Comparison of ENCODE assay signal across 24 cellular contexts in genomic region chr7:83532229-83532628, GRCh38.
DNase-seq lines count a peak whose midpoint lies in the region; ATAC-seq, FAIRE-seq and TF ChIP-seq lines count a peak whose summit lies in the region.
"Had no signal": no experiment of that assay in that cellular context is flagged by ENCODE, and none has a peak within 500 bp of the region (broad histone marks: within the 10 kb centered on the region; RNA-seq: fewer than 3 reads in every experiment).

No MANE protein-coding gene starts in this region.

- H3K4me1 ChIP-seq in IMR-90 (ENCODE audit: control insufficient read depth, insufficient read depth, low read length) = no peaks in the 10 kb centered on the region
- H3K4me1 ChIP-seq in astrocyte (ENCODE audit: insufficient read depth, low read length) = no peaks in the 10 kb centered on the region
- H3K4me1 ChIP-seq: prostate gland had no signal

- TF ChIP-seq CTCF in IMR-90 (conservative IDR thresholded peaks at IDR 0.05; ENCODE audit: low read depth, low read length) (no peak), astrocyte (IDR thresholded peaks at IDR 0.05; ENCODE audit: insufficient read depth, low read depth, low read length) (no peak), D721Med (IDR thresholded peaks at IDR 0.05; ENCODE audit: insufficient read depth, missing control alignments) (no peak)

- H3K4me3 Mint-ChIP-seq in astrocyte (ENCODE audit: unreplicated experiment) = no peak overlapping the region
- H3K4me3 Mint-ChIP-seq: HFFc6 had no signal

- ATAC-seq in IMR-90 (ENCODE audit: low read depth) = peak; percentile 61
- ATAC-seq: activated CD4-positive, CD25-positive, alpha-beta regulatory T cell treated with anti-CD3 and anti-CD28 coated beads, Interleukin-2, amount 50 U/mL, for 24 hours; GM12878 had no signal

- in situ Hi-C loops in IMR-90 (cut with MboI; ENCODE audit: low sequenced_read_pairs) = no loop called here

- H4K20me1 ChIP-seq in IMR-90 (ENCODE audit: insufficient read depth, low read length) (no peaks in the 10 kb centered on the region), astrocyte (ENCODE audit: insufficient read depth, low read length) (no peaks in the 10 kb centered on the region)

- no peak overlapping the region for H2AFZ ChIP-seq in IMR-90 (replicated peaks; ENCODE audit: low read length, poor library complexity)
- H2AFZ ChIP-seq in astrocyte (ENCODE audit: low read depth, low read length) = no peak overlapping the region

- no peaks in the 10 kb centered on the region for H3K36me3 ChIP-seq in IMR-90 (ENCODE audit: control insufficient read depth, insufficient read depth, low read length)
- H3K36me3 ChIP-seq in astrocyte (ENCODE audit: insufficient read depth, low read length) = no peaks in the 10 kb centered on the region
- H3K36me3 ChIP-seq: neutrophil, prostate gland had no signal

- no peak overlapping the region for H3K18ac ChIP-seq in IMR-90 (ENCODE audit: low read depth, low read length)

- H2AK5ac ChIP-seq in IMR-90 (ENCODE audit: low read depth, low read length) = no peak overlapping the region

- BruUV-seq in IMR-90 (replicated peaks; lab: Mats Ljungman, UMichigan) = no TSS peak

- no peaks in the 10 kb centered on the region for H3K36me3 Mint-ChIP-seq in astrocyte (ENCODE audit: low read depth, unreplicated experiment)

- H3K9me3 Mint-ChIP-seq in astrocyte (ENCODE audit: unreplicated experiment) = no peaks in the 10 kb centered on the region
- H3K9me3 Mint-ChIP-seq: HFFc6 had no signal

- POLR2A ChIA-PET in IMR-90 (lab: Charles Lee; ENCODE audit: unreplicated experiment) = no interaction called here

- H2BK5ac ChIP-seq in IMR-90 (ENCODE audit: low read depth, low read length, poor library complexity, severe bottlenecking) = no peak overlapping the region

- H3K14ac ChIP-seq in IMR-90 (replicated peaks; ENCODE audit: low read depth, low read length) = no peak overlapping the region

- peaks cover 11% of the 10 kb centered on the region for H3K4me1 Mint-ChIP-seq in astrocyte (ENCODE audit: low read depth, unreplicated experiment)

- H2AK9ac ChIP-seq in IMR-90 (replicated peaks; ENCODE audit: low read depth, low read length, poor library complexity) = no peak overlapping the region

- H3K9ac ChIP-seq in IMR-90 (ENCODE audit: low read depth, low read length) (no peak overlapping the region), astrocyte (ENCODE audit: low read length) (no peak overlapping the region)

- H2BK20ac ChIP-seq in IMR-90 (ENCODE audit: low read depth, low read length) = no peak overlapping the region

- H3K79me2 ChIP-seq in astrocyte (ENCODE audit: insufficient read depth, low read length) = no peaks in the 10 kb centered on the region

- H4K5ac ChIP-seq in IMR-90 (ENCODE audit: low read depth, low read length) = no peak overlapping the region

- dilution Hi-C loops in IMR-90 (cut with HindIII; ENCODE audit: low sequenced_read_pairs, unreplicated experiment) = no loop called here

- H3K9me3 ChIP-seq in IMR-90 (ENCODE audit: control insufficient read depth, insufficient read depth, low read length) (no peaks in the 10 kb centered on the region), astrocyte (ENCODE audit: insufficient read depth, low read depth, low read length) (no peaks in the 10 kb centered on the region)
- H3K9me3 ChIP-seq: neutrophil, prostate gland had no signal

- no peak overlapping the region for H3K4ac ChIP-seq in IMR-90 (ENCODE audit: low read depth, low read length)

- no peak overlapping the region for H3K4me3 ChIP-seq in IMR-90 (ENCODE audit: insufficient read depth, low read depth, low read length)
- H3K4me3 ChIP-seq in astrocyte (ENCODE audit: insufficient read depth, low read depth, low read length) = no peak overlapping the region
- H3K4me3 ChIP-seq: GM12878, prostate gland had no signal

- H2BK120ac ChIP-seq in IMR-90 (ENCODE audit: low read depth, low read length) = no peak overlapping the region

- no peak overlapping the region for H3K4me2 ChIP-seq in IMR-90 (ENCODE audit: low read depth, low read length)
- no peak overlapping the region for H3K4me2 ChIP-seq in astrocyte (ENCODE audit: low read length)

- TF ChIP-seq POLR2A in IMR-90 (IDR thresholded peaks at IDR 0.05; ENCODE audit: low read depth, low read length) = no peak

- intact Hi-C loops in IMR-90 (cut with micrococcal nuclease) = no loop called here

- H3K27ac ChIP-seq in IMR-90 (ENCODE audit: insufficient read depth, low read length) (no peak overlapping the region), astrocyte (ENCODE audit: low read depth, low read length) (no peak overlapping the region)
- H3K27ac ChIP-seq: neutrophil, prostate gland had no signal

- FAIRE-seq in astrocyte (lab: Jason Lieb, UNC) (no peak), D721Med (lab: Jason Lieb, UNC) (no peak)
- FAIRE-seq: GM12878, kidney had no signal

- H3K79me1 ChIP-seq in IMR-90 (ENCODE audit: low read depth in 1 of 2, low read length in 2 of 2) = no peaks in the 10 kb centered on the region

- H3K27me3 Mint-ChIP-seq in astrocyte (ENCODE audit: low read depth, unreplicated experiment) = no peaks in the 10 kb centered on the region

- no peak overlapping the region for H4K8ac ChIP-seq in IMR-90 (ENCODE audit: low read depth in 2 of 2, low read length in 2 of 2)

- DNase-seq in DMS53 (lab: John Stamatoyannopoulos, UW) = peak; percentile 53
- peak; percentile 42 for DNase-seq in IMR-90
- peak; percentile 53 for DNase-seq in astrocyte (ENCODE audit: low read depth)
- peak; percentile 33 for DNase-seq in kidney glomerular epithelial cell (lab: John Stamatoyannopoulos, UW)
- no peak for DNase-seq in GF-D8 (lab: John Stamatoyannopoulos, UW)
- no peak for DNase-seq in NCI-H128 (lab: John Stamatoyannopoulos, UW; ENCODE audit: unreplicated experiment)
- DNase-seq in D721Med (ENCODE audit: insufficient read length, low spot score) = no peak
- no peak for DNase-seq in NCI-H2196 (lab: John Stamatoyannopoulos, UW; ENCODE audit: unreplicated experiment)
- DNase-seq: activated naive CD4-positive, alpha-beta T cell; activated T-cell treated with anti-CD3 and anti-CD28 coated beads, Interleukin-2, amount 50 U/mL, for 1 hour; amygdala; cerebellar nuclear complex; erythroblast; HFFc6; kidney; NCI-H1048; NCI-H2029 treated with DMSO at 0.1 percent for 48 hours; NCI-H526; substantia nigra; SW 1271 had no signal

- CTCF ChIA-PET in IMR-90 (lab: Yijun Ruan, JAX) = no interaction called here

- no peak overlapping the region for H3K56ac ChIP-seq in IMR-90 (ENCODE audit: extremely low read depth, insufficient read depth, low read length)

- H3K23ac ChIP-seq in IMR-90 (ENCODE audit: low read depth, low read length) = no peak overlapping the region

- no peak overlapping the region for H4K91ac ChIP-seq in IMR-90 (ENCODE audit: insufficient read depth, low read depth, low read length)

- no CpG with 5 or more reads among the region's 2 CpGs for WGBS in IMR-90 (ENCODE audit: extremely low coverage in 2 of 2, insufficient read length in 1 of 2), 2 experiments

- no peaks in the 10 kb centered on the region for H3K9me1 ChIP-seq in IMR-90 (ENCODE audit: insufficient read depth, low read length)

- no peak overlapping the region for H2BK15ac ChIP-seq in IMR-90 (ENCODE audit: low read depth, low read length)

- H3K27me3 ChIP-seq in IMR-90 (ENCODE audit: control insufficient read depth, insufficient read depth, low read length) (no peaks in the 10 kb centered on the region; the same call in 1 of the 2 replicates), astrocyte (ENCODE audit: insufficient read depth, low read length) (no peaks in the 10 kb centered on the region)
- H3K27me3 ChIP-seq: neutrophil had no signal

- H3K27ac Mint-ChIP-seq in astrocyte (ENCODE audit: unreplicated experiment) = no peak overlapping the region
- H3K27ac Mint-ChIP-seq: HFFc6 had no signal

- no peak for TF ChIP-seq RAD21 in IMR-90 (IDR thresholded peaks at IDR 0.05; ENCODE audit: low read length)

TF ChIP-seq in IMR-90, 13 proteins besides CTCF, POLR2A, EP300 and RAD21:
- TF ChIP-seq NFE2L2 (IDR thresholded peaks at IDR 0.05; ENCODE audit: low read depth, low read length) (no peak), CEBPB (IDR thresholded peaks at IDR 0.05; ENCODE audit: low read depth, low read length) (no peak), BHLHE40 (IDR thresholded peaks at IDR 0.05; ENCODE audit: low read depth, low read length) (no peak), MAFK (IDR thresholded peaks at IDR 0.05; ENCODE audit: low read depth, low read length) (no peak), CHD1 (IDR thresholded peaks at IDR 0.05; ENCODE audit: low read depth, low read length) (no peak), MXI1 (IDR thresholded peaks at IDR 0.05; ENCODE audit: borderline replicate concordance, low read depth, low read length) (no peak), FOS (IDR thresholded peaks at IDR 0.05; ENCODE audit: low read depth, low read length) (no peak), MAZ (IDR thresholded peaks at IDR 0.05; ENCODE audit: borderline replicate concordance, low read depth, low read length) (no peak), RFX5 (IDR thresholded peaks at IDR 0.05; ENCODE audit: low read depth, low read length) (no peak), ELK1 (IDR thresholded peaks at IDR 0.05; ENCODE audit: borderline replicate concordance, low read depth, low read length) (no peak), RCOR1 (IDR thresholded peaks at IDR 0.05; ENCODE audit: insufficient replicate concordance, low read length) (no peak), SMC3 (IDR thresholded peaks at IDR 0.05; ENCODE audit: low read depth, low read length) (no peak)
- TF ChIP-seq, protein P1, sequence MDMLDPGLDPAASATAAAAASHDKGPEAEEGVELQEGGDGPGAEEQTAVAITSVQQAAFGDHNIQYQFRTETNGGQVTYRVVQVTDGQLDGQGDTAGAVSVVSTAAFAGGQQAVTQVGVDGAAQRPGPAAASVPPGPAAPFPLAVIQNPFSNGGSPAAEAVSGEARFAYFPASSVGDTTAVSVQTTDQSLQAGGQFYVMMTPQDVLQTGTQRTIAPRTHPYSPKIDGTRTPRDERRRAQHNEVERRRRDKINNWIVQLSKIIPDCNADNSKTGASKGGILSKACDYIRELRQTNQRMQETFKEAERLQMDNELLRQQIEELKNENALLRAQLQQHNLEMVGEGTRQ (IDR thresholded peaks at IDR 0.05; ENCODE audit: low read depth, low read length) = no peak
TF ChIP-seq in IMR-90: peak in this region for 0.

Comparison
In these comparisons a context has a peak if more than half of its experiments do, and no peak if none do; other contexts are left out.
1. DNase-seq: peak in DMS53 (single experiment), IMR-90 (single experiment), astrocyte (single experiment) and kidney glomerular epithelial cell (single experiment); none in GF-D8 (single experiment), NCI-H128 (single experiment), D721Med (single experiment) and NCI-H2196 (single experiment).